In genomic region chrX:30283456-30284200, GRCh38 we compare ENCODE assay signal across 12 cellular contexts. TPM values are rescaled to one million over a fixed set of nuclear protein-coding genes. Genes with fewer than 3 reads are reported as not detected.
DNase-seq lines count a peak whose midpoint lies in the region; ATAC-seq and TF ChIP-seq lines count a peak whose summit lies in the region.
"Had no signal": no experiment of that assay in that cellular context is flagged by ENCODE, and none has a peak within 500 bp of the region (broad histone marks: within the 10 kb centered on the region; RNA-seq: fewer than 3 reads in every experiment).

No MANE protein-coding gene starts in this region.

- H3K4me3 ChIP-seq in fibroblast of villous mesenchyme (ENCODE audit: low read depth, low read length) (no peak overlapping the region), aorta (ENCODE audit: low read length in 2 of 2) (no peak overlapping the region)
- H3K4me3 ChIP-seq: cardiac muscle cell had no signal

- in situ Hi-C loops in SK-MEL-5 (cut with HindIII; ENCODE audit: low pct_unique_long_range_greater_than_20kb, low sequenced_read_pairs): no loop called here

- H3K9me3 ChIP-seq in aorta (ENCODE audit: control insufficient read depth, low read length): no peaks in the 10 kb centered on the region

- no peaks in the 10 kb centered on the region for H3K4me1 ChIP-seq in aorta (ENCODE audit: control insufficient read depth in 1 of 2, insufficient read depth in 2 of 2, low read length in 2 of 2)

- DNase-seq in activated naive CD4-positive, alpha-beta T cell treated with anti-CD3 and anti-CD28 coated beads, Interleukin-2, amount 50 U/mL, for 72 hours (ENCODE audit: low spot score in 2 of 2): no peak
- DNase-seq in activated naive CD4-positive, alpha-beta T cell treated with anti-CD3 and anti-CD28 coated beads, Interleukin-2, amount 50 U/mL, for 16 hours: no peak
- DNase-seq in SK-MEL-5 (ENCODE audit: low read depth, low spot score) (peak; percentile 40), fibroblast of villous mesenchyme (ENCODE audit: low read depth) (peak; percentile 86), aorta (no peak), mesenteric fat pad (ENCODE audit: low spot score) (no peak), NCI-H446 treated with DMSO at 0.1 percent for 48 hours (lab: John Stamatoyannopoulos, UW) (no peak)
- DNase-seq: natural killer cell had no signal

- 57 to 64% methylated on average over 3 of the region's 3 CpGs for whole genome bisulfite sequencing in aorta, 2 donors

- TF ChIP-seq CTCF in fibroblast of villous mesenchyme (IDR thresholded peaks at IDR 0.05; ENCODE audit: insufficient read depth, low read depth, low read length): no peak

- intact Hi-C loops in aorta (cut with DNase I): no loop called here

- no peaks in the 10 kb centered on the region for H3K36me3 Mint-ChIP-seq in activated naive CD4-positive, alpha-beta T cell treated with anti-CD3 and anti-CD28 coated beads, Interleukin-2, amount 50 U/mL, for 72 hours
- H3K36me3 Mint-ChIP-seq: natural killer cell had no signal

- peak overlapping the region in 1 of 2 donors; percentile 57 for H3K27ac ChIP-seq in aorta (ENCODE audit: low read depth in 1 of 2, low read length in 2 of 2)
- H3K27ac ChIP-seq: C4-2B, cardiac muscle cell had no signal

- no peaks in the 10 kb centered on the region for H3K36me3 ChIP-seq in aorta (ENCODE audit: control insufficient read depth in 1 of 2, insufficient read depth in 2 of 2, low read length in 1 of 2)
- H3K36me3 ChIP-seq: cardiac muscle cell had no signal

- H3K27ac Mint-ChIP-seq in activated naive CD4-positive, alpha-beta T cell treated with anti-CD3 and anti-CD28 coated beads, Interleukin-2, amount 50 U/mL, for 72 hours: peak overlapping the region in 1 of 2 donors; percentile 82
- H3K27ac Mint-ChIP-seq: natural killer cell; T-helper 1 cell treated with Interleukin-12 subunit alpha and Interleukin-12 subunit beta and Interleukin-4 antibody, amounts not matched to agents 30 μg/mL and 1 μg/mL, for 36 hours had no signal

- peak; percentile 20 to 66 for ATAC-seq in activated naive CD4-positive, alpha-beta T cell treated with anti-CD3 and anti-CD28 coated beads, Interleukin-2, amount 50 U/mL, for 72 hours
- ATAC-seq in aorta (ENCODE audit: low FRiP score) (peak; percentile 66), HG03280 (IDR thresholded peaks at IDR 0.05; ENCODE audit: unreplicated experiment) (no peak)
- ATAC-seq: natural killer cell had no signal

- no peaks in the 10 kb centered on the region for H3K27me3 ChIP-seq in aorta (ENCODE audit: control insufficient read depth in 1 of 2, insufficient read depth in 2 of 2, low read length in 1 of 2)
- H3K27me3 ChIP-seq: cardiac muscle cell had no signal

- no peaks in the 10 kb centered on the region for H3K9me3 Mint-ChIP-seq in activated naive CD4-positive, alpha-beta T cell treated with anti-CD3 and anti-CD28 coated beads, Interleukin-2, amount 50 U/mL, for 72 hours
- H3K9me3 Mint-ChIP-seq: T-helper 1 cell treated with Interleukin-12 subunit alpha and Interleukin-12 subunit beta and Interleukin-4 antibody, amounts not matched to agents 30 μg/mL and 1 μg/mL, for 36 hours had no signal

RNA-seq across cellular contexts. Expression of gene NR0B1, which starts 25.6 kb away (rescaled TPM):
- total RNA-seq in activated naive CD4-positive, alpha-beta T cell treated with anti-CD3 and anti-CD28 coated beads, Interleukin-2, amount 50 U/mL, for 72 hours: not detected
- total RNA-seq in SK-MEL-5 (2014; rRNA removed; shearing (Covaris generic)): 1.5 and 2.0 TPM in 2 replicates
- polyA plus RNA-seq in SK-MEL-5 (2015; cell fraction: cytosol; rRNA removed): 1.6 and 2.4 TPM in 2 replicates
- polyA plus RNA-seq in SK-MEL-5 (2015; cell fraction: nucleus; rRNA removed): 0.18 and 2.8 TPM in 2 replicates
- total RNA-seq in fibroblast of villous mesenchyme (not detected in 2 replicates), aorta (not detected), mesenteric fat pad (not detected)
- polyA plus RNA-seq in aorta: under 1 TPM in 1 of 2 donors, not detected in 1; 0.20 TPM
- total RNA-seq: natural killer cell had no signal
- polyA plus RNA-seq: cardiac muscle cell had no signal

RNA-seq across cellular contexts. Expression of gene MAGEB1, which starts 36.7 kb away (rescaled TPM):
- not detected for total RNA-seq in activated naive CD4-positive, alpha-beta T cell treated with anti-CD3 and anti-CD28 coated beads, Interleukin-2, amount 50 U/mL, for 72 hours
- not detected in 2 replicates for total RNA-seq in SK-MEL-5 (2014; rRNA removed; shearing (Covaris generic))
- polyA plus RNA-seq in SK-MEL-5 (2015; cell fraction: cytosol; rRNA removed): 0.11 and 0.49 TPM in 2 replicates
- 0.20 TPM in 1 of 2 replicates, not detected in the other for polyA plus RNA-seq in SK-MEL-5 (2015; cell fraction: nucleus; rRNA removed)
- total RNA-seq in fibroblast of villous mesenchyme (not detected in 2 replicates), aorta (not detected), mesenteric fat pad (not detected)
- polyA plus RNA-seq in aorta: not detected
- total RNA-seq: cardiac muscle cell, natural killer cell had no signal
- polyA plus RNA-seq: cardiac muscle cell had no signal

RNA-seq across cellular contexts. Expression of gene MAGEB4, which starts 41.8 kb away (rescaled TPM):
- not detected for total RNA-seq in activated naive CD4-positive, alpha-beta T cell treated with anti-CD3 and anti-CD28 coated beads, Interleukin-2, amount 50 U/mL, for 72 hours
- total RNA-seq in SK-MEL-5 (2014; rRNA removed; shearing (Covaris generic)): not detected in 2 replicates
- polyA plus RNA-seq in SK-MEL-5 (2015; cell fraction: cytosol; rRNA removed): not detected in 2 replicates
- not detected in 2 replicates for polyA plus RNA-seq in SK-MEL-5 (2015; cell fraction: nucleus; rRNA removed)
- total RNA-seq in fibroblast of villous mesenchyme (not detected in 2 replicates), aorta (not detected), mesenteric fat pad (not detected)
- not detected for polyA plus RNA-seq in aorta
- total RNA-seq: cardiac muscle cell, natural killer cell had no signal
- polyA plus RNA-seq: cardiac muscle cell had no signal

RNA-seq across cellular contexts. Expression of gene MAGEB3, which starts 53.2 kb away (rescaled TPM):
- total RNA-seq in activated naive CD4-positive, alpha-beta T cell treated with anti-CD3 and anti-CD28 coated beads, Interleukin-2, amount 50 U/mL, for 72 hours: not detected
- not detected in 2 replicates for total RNA-seq in SK-MEL-5 (2014; rRNA removed; shearing (Covaris generic))
- polyA plus RNA-seq in SK-MEL-5 (2015; cell fraction: cytosol; rRNA removed): not detected in 2 replicates
- not detected in 2 replicates for polyA plus RNA-seq in SK-MEL-5 (2015; cell fraction: nucleus; rRNA removed)
- total RNA-seq in fibroblast of villous mesenchyme: not detected in 2 replicates
- total RNA-seq in aorta: not detected
- not detected for polyA plus RNA-seq in aorta
- total RNA-seq in mesenteric fat pad: not detected
- total RNA-seq: cardiac muscle cell, natural killer cell had no signal
- polyA plus RNA-seq: cardiac muscle cell had no signal

Comparison
In these comparisons a context has a peak if more than half of its experiments do, and no peak if none do; other contexts are left out.
1. DNase-seq: peak in SK-MEL-5 (single experiment) and fibroblast of villous mesenchyme (single experiment); none in activated naive CD4-positive, alpha-beta T cell treated with anti-CD3 and anti-CD28 coated beads, Interleukin-2, amount 50 U/mL, for 72 hours (0 of 2), activated naive CD4-positive, alpha-beta T cell treated with anti-CD3 and anti-CD28 coated beads, Interleukin-2, amount 50 U/mL, for 16 hours (single experiment), aorta (0 of 2), mesenteric fat pad (single experiment) and NCI-H446 treated with DMSO at 0.1 percent for 48 hours (single experiment).